In genomic region chr4:122481766-122482405, GRCh38 we compare ENCODE assay signal across 1 cellular context.
TF ChIP-seq lines count a peak whose summit lies in the region.

No MANE protein-coding gene starts in this region.

TF ChIP-seq in K562, 482 proteins besides CTCF, POLR2A, EP300 and RAD21:
- TF ChIP-seq RAD51 (IDR thresholded peaks at IDR 0.05; ENCODE audit: borderline replicate concordance, low read depth) (no peak), BRD4 (IDR thresholded peaks at IDR 0.05) (peak; percentile 34; the same call in 1 of the 2 replicates), ZNF316 (IDR thresholded peaks at IDR 0.05) (peak; percentile 44; the same call in 1 of the 2 replicates), HSF4 (CRISPR knock-in tag; IDR thresholded peaks at IDR 0.05; ENCODE audit: borderline replicate concordance) (no peak)
